Comparison of ENCODE assay signal across 16 cellular contexts in the genomic region with DNA sequence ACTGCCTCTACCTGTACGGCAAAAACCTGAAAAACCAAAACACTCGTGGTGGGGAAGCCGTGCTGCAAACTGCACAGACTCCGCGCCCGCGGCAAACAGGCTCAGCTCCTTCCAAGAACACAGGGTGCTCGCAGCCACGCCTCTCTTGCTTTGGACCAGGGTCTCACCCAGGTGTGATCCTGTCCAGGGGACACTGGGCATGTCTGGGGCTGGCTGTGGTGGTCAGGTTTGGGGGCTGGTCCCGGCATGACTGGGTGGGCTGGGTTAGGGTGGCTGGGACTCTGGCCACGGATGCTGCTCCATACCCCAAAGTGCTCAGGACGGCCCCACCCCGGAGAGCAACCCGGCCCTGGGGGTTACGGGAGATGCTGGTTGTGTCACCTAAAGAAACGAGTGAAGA. TPM values are rescaled to one million over a fixed set of nuclear protein-coding genes. Genes with fewer than 3 reads are reported as not detected.
DNase-seq lines count a peak whose midpoint lies in the region; ATAC-seq, FAIRE-seq and TF ChIP-seq lines count a peak whose summit lies in the region.
"Had no signal": no experiment of that assay in that cellular context is flagged by ENCODE, and none has a peak within 500 bp of the region (broad histone marks: within the 10 kb centered on the region; RNA-seq: fewer than 3 reads in every experiment).

No MANE protein-coding gene starts in this region.

- peaks cover 52% of the 10 kb centered on the region for H3K36me3 ChIP-seq in iPS-15b (ENCODE audit: control insufficient read depth, insufficient read depth, low read length)
- H3K36me3 ChIP-seq in thyroid gland: peaks cover 76 to 88% of the 10 kb centered on the region in 2 donors

- CTCF ChIA-PET in activated naive CD4-positive, alpha-beta T cell treated with anti-CD3 and anti-CD28 coated beads for 36 hours (lab: Charles Lee): no interaction called here
- CTCF ChIA-PET in RWPE1 (lab: Yijun Ruan, JAX): no interaction called here

- no peaks in the 10 kb centered on the region for H3K9me3 ChIP-seq in iPS-15b (ENCODE audit: control insufficient read depth, insufficient read depth, low read length)
- no peaks in the 10 kb centered on the region for H3K9me3 ChIP-seq in thyroid gland
- H3K9me3 ChIP-seq: Caco-2 had no signal

- ATAC-seq in activated naive CD4-positive, alpha-beta T cell treated with anti-CD3 and anti-CD28 coated beads, Interleukin-2, amount 50 U/mL, for 72 hours: no peak
- ATAC-seq in sciatic nerve: no peak

- H3K4me3 Mint-ChIP-seq in activated naive CD4-positive, alpha-beta T cell treated with anti-CD3 and anti-CD28 coated beads for 36 hours: no peak overlapping the region
- H3K4me3 Mint-ChIP-seq: B cell; CD14-positive monocyte; CD8-positive, alpha-beta memory T cell had no signal

- H3K4me1 ChIP-seq in iPS-15b (ENCODE audit: control insufficient read depth, insufficient read depth, low read length) (no peaks in the 10 kb centered on the region), thyroid gland (peaks cover 4 to 14% of the 10 kb centered on the region in 2 donors)

- H3K36me3 Mint-ChIP-seq in activated naive CD4-positive, alpha-beta T cell treated with anti-CD3 and anti-CD28 coated beads, Interleukin-2, amount 50 U/mL, for 72 hours: peaks cover 0 to 13% of the 10 kb centered on the region in 2 donors
- peaks cover 36% of the 10 kb centered on the region for H3K36me3 Mint-ChIP-seq in activated naive CD4-positive, alpha-beta T cell treated with anti-CD3 and anti-CD28 coated beads for 36 hours (ENCODE audit: low read depth)

- H3K9ac ChIP-seq in iPS-15b (ENCODE audit: low read depth, low read length): peak overlapping the region; percentile 24

- TF ChIP-seq POLR2A in thyroid gland (IDR thresholded peaks at IDR 0.05) (no peak), GM12892 (IDR thresholded peaks at IDR 0.05; ENCODE audit: low read depth, low read length) (no peak)

- FAIRE-seq in GM12892 (lab: Jason Lieb, UNC): no peak

- no peaks in the 10 kb centered on the region for H3K9me3 Mint-ChIP-seq in activated naive CD4-positive, alpha-beta T cell treated with anti-CD3 and anti-CD28 coated beads, Interleukin-2, amount 50 U/mL, for 72 hours
- H3K9me3 Mint-ChIP-seq in activated naive CD4-positive, alpha-beta T cell treated with anti-CD3 and anti-CD28 coated beads for 36 hours: no peaks in the 10 kb centered on the region
- H3K9me3 Mint-ChIP-seq: CD8-positive, alpha-beta memory T cell had no signal

- intact Hi-C loops in activated naive CD4-positive, alpha-beta T cell treated with anti-CD3 and anti-CD28 coated beads for 36 hours (cut with micrococcal nuclease): no loop called here
- intact Hi-C loops in thyroid gland (cut with DNase I) (no loop called here), sciatic nerve (cut with DNase I) (no loop called here)

- 93 to 97% methylated on average over 5 to 16 of the region's 16 CpGs for WGBS in thyroid gland, 2 donors

- POLR2A ChIA-PET in RWPE1 (lab: Yijun Ruan, JAX; ENCODE audit: low non-redundant PET): no interaction called here

- peak overlapping the region; percentile 100 for H3K27ac ChIP-seq in RWPE1
- peak overlapping the region in 2 of 3 donors; percentile 15 to 33 for H3K27ac ChIP-seq in thyroid gland

- peaks cover 6% of the 10 kb centered on the region for H3K4me1 Mint-ChIP-seq in activated naive CD4-positive, alpha-beta T cell treated with anti-CD3 and anti-CD28 coated beads for 36 hours (ENCODE audit: low read depth)

- peak overlapping the region; percentile 63 to 81 for H3K27ac Mint-ChIP-seq in activated naive CD4-positive, alpha-beta T cell treated with anti-CD3 and anti-CD28 coated beads, Interleukin-2, amount 50 U/mL, for 72 hours
- H3K27ac Mint-ChIP-seq in activated naive CD4-positive, alpha-beta T cell treated with anti-CD3 and anti-CD28 coated beads for 36 hours: no peak overlapping the region
- H3K27ac Mint-ChIP-seq: B cell had no signal

- H3K27me3 ChIP-seq in iPS-15b (ENCODE audit: control insufficient read depth, insufficient read depth, low read length): no peaks in the 10 kb centered on the region
- H3K27me3 ChIP-seq in thyroid gland: no peaks in the 10 kb centered on the region

- DNase-seq in activated naive CD4-positive, alpha-beta T cell treated with anti-CD3 and anti-CD28 coated beads, Interleukin-2, amount 50 U/mL, for 72 hours (ENCODE audit: low spot score in 2 of 2): no peak
- DNase-seq in activated naive CD4-positive, alpha-beta T cell treated with anti-CD3 and anti-CD28 coated beads for 36 hours: no peak
- DNase-seq in RWPE1 (ENCODE audit: low spot score) (no peak), thyroid gland (no peak), GM12892 (ENCODE audit: insufficient read length) (no peak), sciatic nerve (ENCODE audit: low spot score) (no peak), AG08396 (ENCODE audit: low spot score) (no peak)
- DNase-seq: ACHN; Caco-2; CD8-positive, alpha-beta memory T cell; DMS53; GF-D8; HCEC 1CT had no signal

- TF ChIP-seq CTCF in RWPE1 (conservative IDR thresholded peaks at IDR 0.05; ENCODE audit: low read depth): no peak
- no peak for TF ChIP-seq CTCF in thyroid gland (IDR thresholded peaks at IDR 0.05)

- H3K27me3 Mint-ChIP-seq in activated naive CD4-positive, alpha-beta T cell treated with anti-CD3 and anti-CD28 coated beads for 36 hours (ENCODE audit: low read depth): no peaks in the 10 kb centered on the region
- H3K27me3 Mint-ChIP-seq: B cell; CD8-positive, alpha-beta memory T cell had no signal

- H3K4me3 ChIP-seq in iPS-15b (ENCODE audit: low read depth, low read length) (no peak overlapping the region), thyroid gland (replicated peaks in 1 of 3) (no peak overlapping the region)

RNA-seq across cellular contexts. Expression of a gene that starts 13.9 kb away (rescaled TPM):
- total RNA-seq in activated naive CD4-positive, alpha-beta T cell treated with anti-CD3 and anti-CD28 coated beads, Interleukin-2, amount 50 U/mL, for 72 hours: 100 to 1,000 TPM; 154 to 316 TPM
- total RNA-seq in activated naive CD4-positive, alpha-beta T cell treated with anti-CD3 and anti-CD28 coated beads for 36 hours: 100 to 1,000 TPM; 244 to 253 TPM
- total RNA-seq in thyroid gland (100 to 1,000 TPM; 350 to 485 (median 414) TPM), sciatic nerve (239 TPM)
- 359 TPM for polyA plus RNA-seq in GM12892 (2012; ENCODE audit: missing spikeins)

RNA-seq across cellular contexts. Expression of a gene that starts 22.5 kb away (rescaled TPM):
- total RNA-seq in activated naive CD4-positive, alpha-beta T cell treated with anti-CD3 and anti-CD28 coated beads, Interleukin-2, amount 50 U/mL, for 72 hours: 100 to 1,000 TPM; 248 to 259 TPM
- total RNA-seq in activated naive CD4-positive, alpha-beta T cell treated with anti-CD3 and anti-CD28 coated beads for 36 hours: 100 to 1,000 TPM; 238 to 258 TPM
- total RNA-seq in thyroid gland: 100 to 1,000 TPM in 3 of 4 donors, 10 to 100 TPM in 1; 87.6 to 264 (median 163) TPM
- 87.9 TPM for polyA plus RNA-seq in GM12892 (2012; ENCODE audit: missing spikeins)
- total RNA-seq in sciatic nerve: 99.8 TPM

RNA-seq across cellular contexts. Expression of a gene that starts 50.7 kb away (rescaled TPM):
- total RNA-seq in activated naive CD4-positive, alpha-beta T cell treated with anti-CD3 and anti-CD28 coated beads, Interleukin-2, amount 50 U/mL, for 72 hours: 100 to 1,000 TPM; 171 to 174 TPM
- 100 to 1,000 TPM; 123 to 136 TPM for total RNA-seq in activated naive CD4-positive, alpha-beta T cell treated with anti-CD3 and anti-CD28 coated beads for 36 hours
- total RNA-seq in thyroid gland: 10 to 100 TPM; 11.5 to 19.8 (median 14.4) TPM
- 45.5 TPM for polyA plus RNA-seq in GM12892 (2012; ENCODE audit: missing spikeins)
- total RNA-seq in sciatic nerve: 26.2 TPM

RNA-seq across cellular contexts. Expression of a gene that starts 56.4 kb away (rescaled TPM):
- total RNA-seq in activated naive CD4-positive, alpha-beta T cell treated with anti-CD3 and anti-CD28 coated beads, Interleukin-2, amount 50 U/mL, for 72 hours: 100 to 1,000 TPM; 113 to 144 TPM
- total RNA-seq in activated naive CD4-positive, alpha-beta T cell treated with anti-CD3 and anti-CD28 coated beads for 36 hours: 100 to 1,000 TPM; 112 to 117 TPM
- 10 to 100 TPM; 22.8 to 69.0 (median 25.5) TPM for total RNA-seq in thyroid gland
- 6.4 TPM for polyA plus RNA-seq in GM12892 (2012; ENCODE audit: missing spikeins)
- 131 TPM for total RNA-seq in sciatic nerve
